8 cellular contexts compared by ENCODE assay signal in the genomic region with DNA sequence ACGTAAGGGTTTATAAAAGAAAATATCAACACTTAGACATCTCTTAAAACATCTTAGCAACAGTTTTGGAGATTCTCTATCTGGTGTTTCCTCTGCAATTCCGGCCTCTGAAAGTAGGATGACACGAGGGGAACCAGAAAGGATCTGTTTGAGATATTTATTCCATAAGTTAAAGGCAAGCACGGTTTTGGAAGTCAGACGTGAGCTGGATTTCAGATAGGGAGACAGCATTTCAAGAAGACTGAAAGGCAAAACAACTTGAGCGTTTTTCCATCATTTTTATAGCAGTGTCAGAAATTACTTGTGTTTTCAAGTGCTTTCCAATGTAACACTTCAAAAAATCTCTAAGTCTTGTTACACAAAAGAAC. TPM values are rescaled to one million over a fixed set of nuclear protein-coding genes. Genes with fewer than 3 reads are reported as not detected.
DNase-seq lines count a peak whose midpoint lies in the region; ATAC-seq and TF ChIP-seq lines count a peak whose summit lies in the region.

No MANE protein-coding gene starts in this region.

- H3K27me3 Mint-ChIP-seq in T-helper 1 cell treated with Interleukin-12 subunit alpha and Interleukin-12 subunit beta and Interleukin-4 antibody, amounts not matched to agents 30 μg/mL and 1 μg/mL, for 36 hours (ENCODE audit: low read depth), result no peaks in the 10 kb centered on the region
- H3K27me3 Mint-ChIP-seq in T-cell, result no peaks in the 10 kb centered on the region

- H3K9me3 ChIP-seq in spleen, result no peaks in the 10 kb centered on the region

- no peaks in the 10 kb centered on the region for H3K36me3 ChIP-seq in spleen

- CTCF ChIA-PET in T-cell (lab: Charles Lee), result no interaction called here

- peaks cover 12 to 45% (median 28%) of the 10 kb centered on the region in 6 donors for H3K4me1 ChIP-seq in spleen

- H3K4me3 Mint-ChIP-seq in T-helper 1 cell treated with Interleukin-12 subunit alpha and Interleukin-12 subunit beta and Interleukin-4 antibody, amounts not matched to agents 30 μg/mL and 1 μg/mL, for 36 hours, result peak overlapping the region; percentile 89
- H3K4me3 Mint-ChIP-seq in T-cell, result peak overlapping the region; percentile 86 to 91 (median 88)

- intact Hi-C loops in spleen (cut with DNase I; ENCODE audit: low total_unique reads), result no loop called here

- peak overlapping the region; percentile 36 to 80 (median 65) for H3K27ac ChIP-seq in spleen

- peaks cover 5% of the 10 kb centered on the region for H3K36me3 Mint-ChIP-seq in T-helper 1 cell treated with Interleukin-12 subunit alpha and Interleukin-12 subunit beta and Interleukin-4 antibody, amounts not matched to agents 30 μg/mL and 1 μg/mL, for 36 hours (ENCODE audit: low read depth)
- no peaks in the 10 kb centered on the region for H3K36me3 Mint-ChIP-seq in T-cell

- no peaks in the 10 kb centered on the region for H3K9me3 Mint-ChIP-seq in T-helper 1 cell treated with Interleukin-12 subunit alpha and Interleukin-12 subunit beta and Interleukin-4 antibody, amounts not matched to agents 30 μg/mL and 1 μg/mL, for 36 hours
- peaks cover 0 to 4% (median 0%) of the 10 kb centered on the region in 3 donors for H3K9me3 Mint-ChIP-seq in T-cell

- peak in 1 of 4 experiments; percentile 1 for ATAC-seq in T-cell (replicated peaks in 1 of 4)

- POLR2A ChIA-PET in T-cell (lab: Charles Lee), result interaction anchor here in 1 of 2 donors (0.5 kb wide), 1 partner anchor 137 kb away, joined by 3 read pairs; no protein-coding TSS in a partner anchor

- no peak for TF ChIP-seq POLR2A in spleen (IDR thresholded peaks at IDR 0.05)

- H3K4me1 Mint-ChIP-seq in T-helper 1 cell treated with Interleukin-12 subunit alpha and Interleukin-12 subunit beta and Interleukin-4 antibody, amounts not matched to agents 30 μg/mL and 1 μg/mL, for 36 hours (ENCODE audit: low read depth), result peaks cover 46% of the 10 kb centered on the region
- peaks cover 34 to 52% (median 44%) of the 10 kb centered on the region in 3 donors for H3K4me1 Mint-ChIP-seq in T-cell

- peaks cover 0 to 5% (median 0%) of the 10 kb centered on the region in 7 donors for H3K27me3 ChIP-seq in spleen (replicated peaks in 1 of 7)

- TF ChIP-seq CTCF in foreskin fibroblast (IDR thresholded peaks at IDR 0.05; ENCODE audit: low read depth, low read length) (no peak), spleen (IDR thresholded peaks at IDR 0.05 in 8 of 11, conservative IDR thresholded peaks at IDR 0.05 in 3 of 11) (no peak)

- no peak for DNase-seq in T-helper 1 cell
- DNase-seq in T-cell, result no peak
- DNase-seq in foreskin fibroblast, result peak in 1 of 2 donors; percentile 44
- no peak for DNase-seq in spleen
- DNase-seq in iPS-NIHi7 (ENCODE audit: extremely low spot score), result no peak
- no peak for DNase-seq in D341Med (ENCODE audit: low spot score)
- no peak for DNase-seq in NCI-H774 (lab: John Stamatoyannopoulos, UW)

- H3K4me3 ChIP-seq in foreskin fibroblast (ENCODE audit: low read depth in 1 of 2, low read length in 2 of 2) (peak overlapping the region; percentile 58 to 71), spleen (peak overlapping the region in 7 of 8 donors; percentile 17 to 78 (median 54))

- 4 to 9% (median 6%) methylated on average over 6 of the region's 6 CpGs for WGBS in spleen, 5 donors

- peak overlapping the region; percentile 84 for H3K27ac Mint-ChIP-seq in T-helper 1 cell treated with Interleukin-12 subunit alpha and Interleukin-12 subunit beta and Interleukin-4 antibody, amounts not matched to agents 30 μg/mL and 1 μg/mL, for 36 hours
- H3K27ac Mint-ChIP-seq in T-cell, result peak overlapping the region; percentile 90 to 93

RNA-seq across cellular contexts. Expression of a gene that starts 52.9 kb away (rescaled TPM):
- total RNA-seq in T-cell (100 to 1,000 TPM; 135 to 314 (median 224) TPM), spleen (100 to 1,000 TPM in 6 of 7 donors, 10 to 100 TPM in 1; 78.9 to 157 (median 136) TPM)
- 10 to 100 TPM; 41.0 to 52.6 (median 42.4) TPM for polyA plus RNA-seq in spleen
